Comparison of ENCODE assay signal across 12 cellular contexts in genomic region chr2:191806396-191806795, GRCh38. TPM values are rescaled to one million over a fixed set of nuclear protein-coding genes. Genes with fewer than 3 reads are reported as not detected.
"Had no signal": no experiment of that assay in that cellular context is flagged by ENCODE, and none has a peak within 500 bp of the region (broad histone marks: within the 10 kb centered on the region; RNA-seq: fewer than 3 reads in every experiment).

No MANE protein-coding gene starts in this region.

- ATAC-seq: esophagus mucosa, gastroesophageal sphincter, left ventricle myocardium superior had no signal

- H3K36me3 ChIP-seq: gastroesophageal sphincter, uterus had no signal

- H3K9me3 ChIP-seq: gastroesophageal sphincter, uterus had no signal

- H3K27ac Mint-ChIP-seq: activated B cell treated with CpG ODN at 0.5 μM for 24 hours; activated naive CD4-positive, alpha-beta T cell treated with anti-CD3 and anti-CD28 coated beads, Interleukin-2, amount 50 U/mL, for 24 hours; nephron progenitor cell; T-helper 1 cell treated with Interleukin-12 subunit alpha and Interleukin-12 subunit beta and Interleukin-4 antibody, amounts not matched to agents 30 μg/mL and 1 μg/mL, for 36 hours had no signal

- H3K27me3 ChIP-seq: dorsolateral prefrontal cortex, gastroesophageal sphincter, uterus had no signal

- H3K27ac ChIP-seq: dorsolateral prefrontal cortex, gastroesophageal sphincter, uterus had no signal

- H3K4me3 ChIP-seq: dorsolateral prefrontal cortex, gastroesophageal sphincter, uterus had no signal

- H3K4me1 Mint-ChIP-seq: activated B cell treated with CpG ODN at 0.5 μM for 24 hours; activated naive CD4-positive, alpha-beta T cell treated with anti-CD3 and anti-CD28 coated beads, Interleukin-2, amount 50 U/mL, for 24 hours; nephron progenitor cell had no signal

- H3K9me3 Mint-ChIP-seq: activated naive CD4-positive, alpha-beta T cell treated with anti-CD3 and anti-CD28 coated beads, Interleukin-2, amount 50 U/mL, for 24 hours; nephron progenitor cell; T-helper 1 cell treated with Interleukin-12 subunit alpha and Interleukin-12 subunit beta and Interleukin-4 antibody, amounts not matched to agents 30 μg/mL and 1 μg/mL, for 36 hours had no signal

- DNase-seq: activated B cell treated with CpG ODN at 0.5 μM for 24 hours; dorsolateral prefrontal cortex; kidney; left ventricle myocardium superior; mesenchymal stem cell; nephron progenitor cell; stimulated activated CD4-positive, alpha-beta T cell treated with anti-CD3 and anti-CD28 coated beads, Interleukin-4, amount 100 ng/mL, for 1 hour; uterus had no signal

- H3K4me3 Mint-ChIP-seq: activated B cell treated with CpG ODN at 0.5 μM for 24 hours; activated naive CD4-positive, alpha-beta T cell treated with anti-CD3 and anti-CD28 coated beads, Interleukin-2, amount 50 U/mL, for 24 hours; nephron progenitor cell; T-helper 1 cell treated with Interleukin-12 subunit alpha and Interleukin-12 subunit beta and Interleukin-4 antibody, amounts not matched to agents 30 μg/mL and 1 μg/mL, for 36 hours had no signal

- H3K4me1 ChIP-seq: gastroesophageal sphincter, uterus had no signal

- H3K36me3 Mint-ChIP-seq: activated naive CD4-positive, alpha-beta T cell treated with anti-CD3 and anti-CD28 coated beads, Interleukin-2, amount 50 U/mL, for 24 hours had no signal

RNA-seq across cellular contexts. Expression of gene CAVIN2, which starts 40.5 kb away (rescaled TPM):
- total RNA-seq: activated B cell treated with CpG ODN at 0.5 μM for 24 hours had no signal
